In the genomic region with DNA sequence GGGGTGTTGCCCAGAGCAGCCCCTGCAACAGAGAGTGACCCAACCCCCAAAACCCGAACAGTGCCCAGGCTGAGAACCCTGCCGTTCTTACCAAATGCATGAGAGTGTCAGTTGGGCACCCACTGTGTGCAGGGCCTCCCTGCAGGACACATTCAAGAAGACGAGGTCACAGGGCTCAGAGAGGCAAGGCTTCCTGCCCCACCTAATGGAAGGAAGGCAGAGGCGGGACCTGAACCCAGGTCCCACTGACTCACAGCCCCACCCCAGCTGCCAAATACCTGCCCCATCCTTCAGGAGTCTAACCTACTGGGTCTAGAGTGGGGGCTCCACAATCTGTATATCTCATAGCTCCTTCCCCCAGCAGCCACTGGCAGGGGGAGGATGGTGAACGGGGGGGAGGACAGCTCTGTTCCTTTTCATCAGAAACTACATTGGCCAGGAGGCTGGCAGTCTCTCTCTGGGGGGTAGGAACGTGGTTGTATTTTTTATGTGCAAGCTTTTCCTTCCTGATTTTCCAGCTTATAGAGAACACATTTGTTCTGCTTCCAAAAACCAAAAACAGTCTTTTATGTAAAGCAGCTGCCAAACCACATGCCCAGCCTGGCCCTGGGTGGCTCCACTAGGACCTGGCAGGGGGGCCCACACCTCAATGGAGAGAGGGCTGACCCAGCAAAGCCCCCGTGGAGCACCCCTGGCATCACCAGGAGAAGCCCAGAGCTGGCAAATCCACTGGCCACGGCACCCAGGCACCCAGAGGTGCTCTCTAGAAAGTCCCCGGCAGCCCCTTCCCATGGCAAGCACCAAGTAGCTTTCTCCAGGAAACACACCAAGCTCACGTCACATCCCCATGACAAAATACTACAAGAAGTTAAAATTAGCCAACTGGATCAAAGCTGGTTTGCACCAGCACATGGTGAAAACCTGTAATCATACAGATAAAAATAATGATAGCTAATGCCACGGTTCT, we compare ENCODE assay signal across 9 cellular contexts. TPM values are rescaled to one million over a fixed set of nuclear protein-coding genes. Genes with fewer than 3 reads are reported as not detected.
DNase-seq lines count a peak whose midpoint lies in the region; ATAC-seq and TF ChIP-seq lines count a peak whose summit lies in the region.
"Had no signal": no experiment of that assay in that cellular context is flagged by ENCODE, and none has a peak within 500 bp of the region (broad histone marks: within the 10 kb centered on the region; RNA-seq: fewer than 3 reads in every experiment).

No MANE protein-coding gene starts in this region.

- peaks cover 75% of the 10 kb centered on the region for H3K4me1 Mint-ChIP-seq in CD8-positive, alpha-beta T cell (ENCODE audit: low read depth)

- no peaks in the 10 kb centered on the region for H3K27me3 Mint-ChIP-seq in CD8-positive, alpha-beta T cell (ENCODE audit: low read depth)

- TF ChIP-seq CTCF in mammary epithelial cell (conservative IDR thresholded peaks at IDR 0.05 in 1 of 2, IDR thresholded peaks at IDR 0.05 in 1 of 2; ENCODE audit: extremely low read depth in 1 of 2, insufficient read depth in 1 of 2, low read depth in 1 of 2, low read length in 2 of 2) (no peak), uterus (IDR thresholded peaks at IDR 0.05) (no peak)
- TF ChIP-seq CTCF in CD8-positive, alpha-beta T cell (IDR thresholded peaks at IDR 0.05) = no peak

- DNase-seq in Right ventricle myocardium inferior (ENCODE audit: missing footprints) = no peak
- DNase-seq in Right ventricle myocardium superior = no peak
- DNase-seq in mammary epithelial cell = no peak
- peak; percentile 62 for DNase-seq in midbrain (lab: John Stamatoyannopoulos, UW)
- peak in 1 of 2 donors; percentile 25 for DNase-seq in uterus
- no peak for DNase-seq in NCI-H1048 (lab: John Stamatoyannopoulos, UW)
- DNase-seq in CD8-positive, alpha-beta T cell = no peak
- no peak for DNase-seq in SK-N-DZ (ENCODE audit: low spot score)
- DNase-seq: activated CD8-positive, alpha-beta memory T cell treated with anti-CD3 and anti-CD28 coated beads, Interleukin-2, amount 50 U/mL, for 48 hours had no signal

- H3K9me3 ChIP-seq in mammary epithelial cell (replicated peaks; ENCODE audit: insufficient read depth, low read length) (no peaks in the 10 kb centered on the region), uterus (no peaks in the 10 kb centered on the region)
- no peaks in the 10 kb centered on the region for H3K9me3 ChIP-seq in CD8-positive, alpha-beta T cell (ENCODE audit: low read length)

- intact Hi-C loops in Right ventricle myocardium inferior (cut with DNase I) (no loop called here), Right ventricle myocardium superior (cut with DNase I) (no loop called here), mammary epithelial cell (cut with micrococcal nuclease) (no loop called here), uterus (cut with DNase I; ENCODE audit: low total_unique reads) (loop anchor here (10.0 kb wide), 1 partner anchor 486 kb away; no protein-coding TSS in a partner anchor)
- intact Hi-C loops in CD8-positive, alpha-beta T cell (cut with DNase I, micrococcal nuclease) = no loop called here

- no peak overlapping the region for H3K9ac ChIP-seq in mammary epithelial cell (ENCODE audit: insufficient read depth, low read length)

- H3K27me3 ChIP-seq in mammary epithelial cell (ENCODE audit: insufficient read depth, low read length) (no peaks in the 10 kb centered on the region), uterus (no peaks in the 10 kb centered on the region)
- H3K27me3 ChIP-seq in CD8-positive, alpha-beta T cell (ENCODE audit: insufficient read depth, low read length) = no peaks in the 10 kb centered on the region

- peaks cover 98% of the 10 kb centered on the region for H3K79me2 ChIP-seq in mammary epithelial cell (ENCODE audit: insufficient read depth, low read length)

- H3K27ac ChIP-seq in mammary epithelial cell (ENCODE audit: insufficient read depth, low read depth, low read length) (no peak overlapping the region), uterus (peak overlapping the region; percentile 48 to 70)
- no peak overlapping the region for H3K27ac ChIP-seq in CD8-positive, alpha-beta T cell (ENCODE audit: low read depth, low read length)

- H3K4me2 ChIP-seq in mammary epithelial cell (ENCODE audit: insufficient read depth, low read depth, low read length) = peak overlapping the region; percentile 31

- no peak for TF ChIP-seq POLR2A in uterus (IDR thresholded peaks at IDR 0.05)

- in situ Hi-C loops in mammary epithelial cell (cut with MboI; ENCODE audit: low sequenced_read_pairs in 2 of 2) = no loop called here

- H3K4me1 ChIP-seq in mammary epithelial cell (ENCODE audit: insufficient read depth, low read length) (peaks cover 12% of the 10 kb centered on the region), uterus (peaks cover 6 to 40% of the 10 kb centered on the region in 2 donors)
- H3K4me1 ChIP-seq in CD8-positive, alpha-beta T cell (ENCODE audit: insufficient read depth, low read length) = peaks cover 59% of the 10 kb centered on the region

- POLR2A ChIA-PET in CD8-positive, alpha-beta T cell (lab: Charles Lee) = interaction anchor here (1.1 kb wide), 1 partner anchor 36 kb away, joined by 3 read pairs; no protein-coding TSS in a partner anchor

- ATAC-seq in Right ventricle myocardium inferior (peak; percentile 6), Right ventricle myocardium superior (ENCODE audit: poor library complexity) (no peak)
- no peak for ATAC-seq in CD8-positive, alpha-beta T cell

- BruUV-seq in mammary epithelial cell (replicated peaks; lab: Mats Ljungman, UMichigan) = no TSS peak

- H3K36me3 Mint-ChIP-seq in CD8-positive, alpha-beta T cell = no peaks in the 10 kb centered on the region

- WGBS in mammary epithelial cell (ENCODE audit: low coverage, missing lambda C conversion rate) = 44% methylated on average over 7 of the region's 11 CpGs

- H2AFZ ChIP-seq in mammary epithelial cell (ENCODE audit: low read depth, low read length) = no peak overlapping the region

- no peak overlapping the region for H3K4me3 Mint-ChIP-seq in CD8-positive, alpha-beta T cell

- no peak overlapping the region for H3K27ac Mint-ChIP-seq in CD8-positive, alpha-beta T cell

- no peaks in the 10 kb centered on the region for H3K9me3 Mint-ChIP-seq in CD8-positive, alpha-beta T cell

- no peaks in the 10 kb centered on the region for H3K36me3 ChIP-seq in mammary epithelial cell (ENCODE audit: insufficient read depth, low read length)
- H3K36me3 ChIP-seq in uterus = no peaks in the 10 kb centered on the region
- no peaks in the 10 kb centered on the region for H3K36me3 ChIP-seq in CD8-positive, alpha-beta T cell (ENCODE audit: insufficient read depth, low read length)

- peaks cover 8% of the 10 kb centered on the region for H4K20me1 ChIP-seq in mammary epithelial cell (ENCODE audit: insufficient read depth, low read length)

- CTCF ChIA-PET in mammary epithelial cell (lab: Charles Lee; ENCODE audit: low non-redundant PET) = no interaction called here
- CTCF ChIA-PET in CD8-positive, alpha-beta T cell (lab: Charles Lee) = interaction anchor here (1.2 to 1.8 kb wide), 2 partner anchors 9 to 216 kb away, joined by 3 to 7 read pairs; no protein-coding TSS in a partner anchor

- H3K4me3 ChIP-seq in mammary epithelial cell (replicated peaks in 1 of 3; ENCODE audit: insufficient read depth in 1 of 3, low read depth in 2 of 3, low read length in 3 of 3) = no peak overlapping the region
- H3K4me3 ChIP-seq in uterus = no peak overlapping the region
- H3K4me3 ChIP-seq in CD8-positive, alpha-beta T cell (ENCODE audit: low read depth, low read length) = no peak overlapping the region

- dilution Hi-C loops in mammary epithelial cell (cut with HindIII; ENCODE audit: low sequenced_read_pairs) = no loop called here

RNA-seq across cellular contexts. Expression of a gene that starts 17.0 kb away (rescaled TPM):
- 134 TPM for total RNA-seq in Right ventricle myocardium inferior
- 133 TPM for total RNA-seq in Right ventricle myocardium superior
- total RNA-seq in mammary epithelial cell = 100 to 1,000 TPM in 1 of 2 donors, 10 to 100 TPM in 1; 70.5 to 158 TPM
- 18.9 TPM for polyA plus RNA-seq in mammary epithelial cell
- polyA minus RNA-seq in mammary epithelial cell = 117 TPM
- total RNA-seq in uterus = 100 to 1,000 TPM in 2 of 4 donors, 10 to 100 TPM in 2; 65.1 to 436 (median 102) TPM
- total RNA-seq in CD8-positive, alpha-beta T cell = 10 to 100 TPM; 96.5 to 97.8 TPM
- polyA plus RNA-seq in SK-N-DZ (2014; cell fraction: cytosol; rRNA removed) = 11.5 and 13.0 TPM in 2 replicates
- 19.1 and 41.1 TPM in 2 replicates for polyA plus RNA-seq in SK-N-DZ (2014; cell fraction: nucleus; rRNA removed)

Comparison
In these comparisons a context has a peak if more than half of its experiments do, and no peak if none do; other contexts are left out.
1. H3K27ac ChIP-seq: peak in uterus (2 of 2); none in mammary epithelial cell (single experiment) and CD8-positive, alpha-beta T cell (single experiment).